23 cellular contexts compared by ENCODE assay signal in the genomic region with DNA sequence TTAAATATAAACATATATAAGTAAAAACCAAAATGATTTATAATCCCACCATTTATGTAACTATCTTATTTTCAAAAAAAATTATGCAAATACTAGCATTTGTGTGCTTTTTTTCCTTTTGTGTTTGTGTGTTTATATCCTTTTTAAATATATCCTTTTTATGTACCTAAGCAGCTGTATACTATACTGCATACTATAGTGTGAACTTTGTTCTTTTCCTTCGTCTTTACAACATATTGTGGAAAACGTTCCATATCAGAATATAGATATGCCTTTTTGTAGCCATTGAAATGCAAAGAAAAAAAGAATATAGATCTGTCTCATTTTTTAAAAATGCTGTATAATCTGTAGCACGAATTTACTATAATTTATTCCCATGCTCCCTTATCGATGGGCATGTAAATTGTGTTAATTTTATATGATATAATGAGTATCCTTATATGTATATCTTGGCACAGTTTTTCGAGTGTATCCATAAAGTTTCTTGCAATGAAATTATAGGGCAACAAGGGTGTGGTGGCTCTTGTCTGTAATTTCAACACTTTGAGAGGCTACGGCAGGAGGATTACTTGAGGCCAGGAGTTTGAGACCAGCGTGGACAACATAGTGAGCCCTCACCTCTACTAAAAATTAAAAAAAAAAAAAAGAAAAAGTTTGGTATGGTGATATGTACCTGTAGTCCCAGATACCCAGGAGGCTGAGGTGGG.
"Had no signal": no experiment of that assay in that cellular context is flagged by ENCODE, and none has a peak within 500 bp of the region (broad histone marks: within the 10 kb centered on the region; RNA-seq: fewer than 3 reads in every experiment).

No MANE protein-coding gene starts in this region.

- FAIRE-seq: endometrium, keratinocyte had no signal

- H3K27me3 ChIP-seq: esophagus squamous epithelium, gastroesophageal sphincter, heart left ventricle, hepatocyte had no signal

- H3K9me3 ChIP-seq: esophagus squamous epithelium, gastroesophageal sphincter, heart left ventricle, left ventricle myocardium inferior, lower lobe of right lung had no signal

- H3K4me3 ChIP-seq: esophagus squamous epithelium, gastroesophageal sphincter, heart left ventricle, hepatocyte, left ventricle myocardium inferior, lower lobe of right lung had no signal

- H3K4me2 ChIP-seq: hepatocyte had no signal

- ATAC-seq: effector memory CD8-positive, alpha-beta T cell; esophagus mucosa; gastroesophageal sphincter; heart left ventricle; left cardiac atrium; left lobe of liver; lower lobe of right lung; naive thymus-derived CD4-positive, alpha-beta T cell had no signal

- DNase-seq: cortex of kidney; effector CD8-positive, alpha-beta T cell; effector memory CD8-positive, alpha-beta T cell; endodermal cell; erythroblast; esophagus squamous epithelium; foreskin fibroblast; foreskin melanocyte; heart left ventricle; hypothalamus; immature natural killer cell; left cardiac atrium; left ventricle myocardium inferior; lower lobe of right lung; mesenchymal stem cell; naive thymus-derived CD4-positive, alpha-beta T cell had no signal

- H3K36me3 ChIP-seq: esophagus squamous epithelium, gastroesophageal sphincter, heart left ventricle, left ventricle myocardium inferior, lower lobe of right lung had no signal

- H3K27ac ChIP-seq: epithelial cell of prostate, esophagus squamous epithelium, gastroesophageal sphincter, heart left ventricle, hepatocyte, left ventricle myocardium inferior, lower lobe of right lung had no signal

- H2AFZ ChIP-seq: hepatocyte had no signal

- H3K4me1 ChIP-seq: esophagus squamous epithelium, gastroesophageal sphincter, heart left ventricle, left ventricle myocardium inferior, lower lobe of right lung had no signal

- H3K79me2 ChIP-seq: hepatocyte had no signal
